9 cellular contexts compared by ENCODE assay signal in the genomic region with DNA sequence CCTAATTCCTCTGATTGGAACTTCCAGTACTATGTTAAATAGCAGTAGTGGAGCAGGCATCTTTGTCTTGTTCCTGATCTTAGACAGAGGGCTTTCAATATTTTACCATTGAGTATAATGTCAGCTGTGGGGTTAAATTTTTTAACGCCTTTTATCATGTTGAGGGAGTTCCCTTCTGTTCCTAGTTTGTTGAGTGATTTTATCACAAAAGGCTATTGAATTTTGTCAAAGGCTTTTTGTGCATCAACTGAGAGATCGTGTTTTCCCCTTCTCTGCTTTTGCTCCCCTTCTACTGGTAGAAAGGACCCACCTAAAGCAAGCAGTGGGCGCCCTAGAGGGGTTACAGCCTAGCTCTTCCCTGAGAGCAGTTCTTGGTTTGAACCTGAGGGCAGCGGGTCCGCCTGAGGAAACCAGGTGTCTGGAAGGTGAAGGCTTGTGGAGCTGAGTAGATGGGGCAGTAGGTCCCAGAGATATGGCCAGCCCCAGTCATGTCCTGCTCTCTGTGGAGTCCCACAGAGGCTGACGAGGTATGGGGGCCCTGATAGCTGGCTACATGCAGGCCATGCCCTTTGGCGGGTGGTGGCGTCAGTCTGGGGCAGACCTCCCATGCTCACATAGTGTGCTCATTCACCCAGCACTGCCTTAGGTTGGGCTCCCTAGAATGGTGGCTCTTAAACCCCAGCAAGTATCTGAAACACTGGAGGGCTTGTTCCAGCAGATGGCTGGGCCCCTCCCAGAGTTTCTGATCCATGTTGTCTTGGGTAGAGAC. TPM values are rescaled to one million over a fixed set of nuclear protein-coding genes. Genes with fewer than 3 reads are reported as not detected.
"Had no signal": no experiment of that assay in that cellular context is flagged by ENCODE, and none has a peak within 500 bp of the region (broad histone marks: within the 10 kb centered on the region; RNA-seq: fewer than 3 reads in every experiment).

No MANE protein-coding gene starts in this region.

- H3K9me3 ChIP-seq: SK-N-SH had no signal

- H3K4me3 ChIP-seq: skin epidermis had no signal

- H3K36me3 ChIP-seq: WERI-Rb-1 had no signal

- DNase-seq: activated CD4-positive, alpha-beta memory T cell treated with anti-CD3 and anti-CD28 coated beads, Interleukin-2, amount 10 ng/mL, durations not matched to agents 7 days and 5 days; activated CD4-positive, alpha-beta T cell treated with anti-CD3 and anti-CD28 coated beads for 36 hours; central memory CD4-positive, alpha-beta T cell; nephron progenitor cell; SK-N-SH; T-helper 1 cell; WERI-Rb-1 had no signal

- H3K27ac ChIP-seq: skin epidermis, WERI-Rb-1 had no signal

- ATAC-seq: activated CD4-positive, alpha-beta T cell treated with anti-CD3 and anti-CD28 coated beads for 36 hours; left colon had no signal

RNA-seq across cellular contexts. Expression of gene FBLN2, which starts 57.5 kb away (rescaled TPM):
- total RNA-seq: activated CD4-positive, alpha-beta memory T cell treated with anti-CD3 and anti-CD28 coated beads, Interleukin-2, amount 10 ng/mL, durations not matched to agents 7 days and 5 days had no signal
